In genomic region chr1:30816211-30817082, GRCh38 we compare ENCODE assay signal across 8 cellular contexts. TPM values are rescaled to one million over a fixed set of nuclear protein-coding genes. Genes with fewer than 3 reads are reported as not detected.
DNase-seq lines count a peak whose midpoint lies in the region; ATAC-seq lines count a peak whose summit lies in the region.

No MANE protein-coding gene starts in this region.

- peak overlapping the region; percentile 72 for H3K27ac ChIP-seq in caudate nucleus (ENCODE audit: low read depth, low read length)

- peaks cover 25 to 43% of the 10 kb centered on the region in 2 donors for H3K27me3 Mint-ChIP-seq in T-cell
- peaks cover 8% of the 10 kb centered on the region for H3K27me3 Mint-ChIP-seq in stimulated activated memory B cell treated with anti-CD40 and anti-IgM and Interleukin-4, amounts not matched to agents 10 μg/mL and 1 μg/mL and 100 μg/mL, for 72 hours

- POLR2A ChIA-PET in T-cell (lab: Charles Lee): no interaction called here

- DNase-seq in AG08395 (ENCODE audit: low spot score): peak; percentile 89
- DNase-seq in M059J (ENCODE audit: low read depth): peak; percentile 99
- peak in 60 of 61 donors; percentile 28 to 96 (median 82) for DNase-seq in caudate nucleus (lab: John Stamatoyannopoulos, UW)
- DNase-seq in left colon: peak; percentile 53 to 59
- DNase-seq in ureter (ENCODE audit: low spot score): peak; percentile 84
- no peak for DNase-seq in T-cell
- no peak for DNase-seq in NOMO-1 (lab: John Stamatoyannopoulos, UW; ENCODE audit: unreplicated experiment in 2 of 2)

- CTCF ChIA-PET in T-cell (lab: Charles Lee): no interaction called here

- ATAC-seq in left colon (no peak), T-cell (replicated peaks in 1 of 4) (no peak)
- no peak for ATAC-seq in stimulated activated memory B cell treated with anti-CD40 and anti-IgM and Interleukin-4, amounts not matched to agents 10 μg/mL and 1 μg/mL and 100 μg/mL, for 72 hours

- no peak overlapping the region for H3K4me3 Mint-ChIP-seq in T-cell
- no peak overlapping the region for H3K4me3 Mint-ChIP-seq in stimulated activated memory B cell treated with anti-CD40 and anti-IgM and Interleukin-4, amounts not matched to agents 10 μg/mL and 1 μg/mL and 100 μg/mL, for 72 hours

- H3K27ac Mint-ChIP-seq in T-cell: no peak overlapping the region
- no peak overlapping the region for H3K27ac Mint-ChIP-seq in stimulated activated memory B cell treated with anti-CD40 and anti-IgM and Interleukin-4, amounts not matched to agents 10 μg/mL and 1 μg/mL and 100 μg/mL, for 72 hours

- no peaks in the 10 kb centered on the region for H3K9me3 Mint-ChIP-seq in T-cell
- H3K9me3 Mint-ChIP-seq in stimulated activated memory B cell treated with anti-CD40 and anti-IgM and Interleukin-4, amounts not matched to agents 10 μg/mL and 1 μg/mL and 100 μg/mL, for 72 hours: no peaks in the 10 kb centered on the region

- H3K4me1 Mint-ChIP-seq in T-cell: no peaks in the 10 kb centered on the region
- no peaks in the 10 kb centered on the region for H3K4me1 Mint-ChIP-seq in stimulated activated memory B cell treated with anti-CD40 and anti-IgM and Interleukin-4, amounts not matched to agents 10 μg/mL and 1 μg/mL and 100 μg/mL, for 72 hours

- H3K36me3 Mint-ChIP-seq in T-cell: no peaks in the 10 kb centered on the region
- H3K36me3 Mint-ChIP-seq in stimulated activated memory B cell treated with anti-CD40 and anti-IgM and Interleukin-4, amounts not matched to agents 10 μg/mL and 1 μg/mL and 100 μg/mL, for 72 hours: no peaks in the 10 kb centered on the region

- intact Hi-C loops in left colon (cut with DNase I, micrococcal nuclease): no loop called here

RNA-seq across cellular contexts. Expression of gene LAPTM5, which starts 58.9 kb away (rescaled TPM):
- total RNA-seq in M059J (2014; rRNA removed; shearing (Covaris generic)): 3.4 and 4.1 TPM in 2 replicates
- 10 to 100 TPM; 10.7 to 49.1 TPM for total RNA-seq in left colon
- 34.2 TPM for total RNA-seq in ureter
- 100 to 1,000 TPM; 529 to 586 (median 559) TPM for total RNA-seq in T-cell

Comparison
In these comparisons a context has a peak if more than half of its experiments do, and no peak if none do; other contexts are left out.
1. DNase-seq: peak in AG08395 (single experiment), M059J (single experiment), caudate nucleus (60 of 61), left colon (2 of 2) and ureter (single experiment); none in T-cell (0 of 34) and NOMO-1 (0 of 2).
2. RNA of gene LAPTM5, which starts 58.9 kb away (total RNA-seq): 529 to 586 TPM in T-cell; 10.7 to 49.1 TPM in left colon, 34.2 TPM in ureter (single experiment) and 3.4 to 4.1 TPM in M059J; every median in the first group is over 10 times any median in the second.